2 cellular contexts compared by ENCODE assay signal in genomic region chr12:120849765-120850164, GRCh38.
TF ChIP-seq lines count a peak whose summit lies in the region.

No MANE protein-coding gene starts in this region.

TF ChIP-seq in HepG2, 621 proteins besides CTCF, POLR2A, EP300 and RAD21 (continued from another document):
- TF ChIP-seq ZNF710 (CRISPR knock-in tag; IDR thresholded peaks at IDR 0.05; ENCODE audit: borderline replicate concordance) (no peak), SMC3 (IDR thresholded peaks at IDR 0.05; ENCODE audit: low read length) (no peak), IKZF1 (IDR thresholded peaks at IDR 0.05) (no peak), ATF5 (CRISPR knock-in tag; IDR thresholded peaks at IDR 0.05; ENCODE audit: low read depth) (no peak), ATF1 (CRISPR knock-in tag; IDR thresholded peaks at IDR 0.05) (no peak), ZNF660 (CRISPR knock-in tag; IDR thresholded peaks at IDR 0.05; ENCODE audit: borderline replicate concordance, low read depth) (no peak), ZNF274 (CRISPR knock-in tag; IDR thresholded peaks at IDR 0.05) (no peak), NAIF1 (CRISPR knock-in tag; IDR thresholded peaks at IDR 0.05; ENCODE audit: borderline replicate concordance) (no peak)
- TF ChIP-seq, protein P1, sequence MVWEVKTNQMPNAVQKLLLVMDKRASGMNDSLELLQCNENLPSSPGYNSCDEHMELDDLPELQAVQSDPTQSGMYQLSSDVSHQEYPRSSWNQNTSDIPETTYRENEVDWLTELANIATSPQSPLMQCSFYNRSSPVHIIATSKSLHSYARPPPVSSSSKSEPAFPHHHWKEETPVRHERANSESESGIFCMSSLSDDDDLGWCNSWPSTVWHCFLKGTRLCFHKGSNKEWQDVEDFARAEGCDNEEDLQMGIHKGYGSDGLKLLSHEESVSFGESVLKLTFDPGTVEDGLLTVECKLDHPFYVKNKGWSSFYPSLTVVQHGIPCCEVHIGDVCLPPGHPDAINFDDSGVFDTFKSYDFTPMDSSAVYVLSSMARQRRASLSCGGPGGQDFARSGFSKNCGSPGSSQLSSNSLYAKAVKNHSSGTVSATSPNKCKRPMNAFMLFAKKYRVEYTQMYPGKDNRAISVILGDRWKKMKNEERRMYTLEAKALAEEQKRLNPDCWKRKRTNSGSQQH (CRISPR knock-in tag; IDR thresholded peaks at IDR 0.05; ENCODE audit: low read depth), result no peak
TF ChIP-seq in HepG2: peak in this region for 0.

TF ChIP-seq in WTC11, 78 proteins besides CTCF, POLR2A, EP300 and RAD21:
- TF ChIP-seq ARID4B (CRISPR knock-in tag; IDR thresholded peaks at IDR 0.05; ENCODE audit: borderline replicate concordance) (no peak), ZNF281 (CRISPR knock-in tag; IDR thresholded peaks at IDR 0.05) (no peak), ESRRA (CRISPR knock-in tag; IDR thresholded peaks at IDR 0.05; ENCODE audit: borderline replicate concordance) (no peak), ZNF532 (CRISPR knock-in tag; IDR thresholded peaks at IDR 0.05; ENCODE audit: borderline replicate concordance) (no peak), NFYB (CRISPR knock-in tag; conservative IDR thresholded peaks at IDR 0.05; ENCODE audit: low read depth) (no peak), ZNF396 (CRISPR knock-in tag; IDR thresholded peaks at IDR 0.05; ENCODE audit: borderline replicate concordance) (no peak), USF2 (CRISPR knock-in tag; IDR thresholded peaks at IDR 0.05) (no peak), OVOL2 (CRISPR knock-in tag; IDR thresholded peaks at IDR 0.05; ENCODE audit: borderline replicate concordance) (no peak), FOXP4 (CRISPR knock-in tag; IDR thresholded peaks at IDR 0.05) (no peak), ATF6 (CRISPR knock-in tag; IDR thresholded peaks at IDR 0.05) (no peak), ZBTB43 (CRISPR knock-in tag; IDR thresholded peaks at IDR 0.05) (no peak), ZNF121 (CRISPR knock-in tag; IDR thresholded peaks at IDR 0.05) (no peak)
- TF ChIP-seq, protein P2, sequence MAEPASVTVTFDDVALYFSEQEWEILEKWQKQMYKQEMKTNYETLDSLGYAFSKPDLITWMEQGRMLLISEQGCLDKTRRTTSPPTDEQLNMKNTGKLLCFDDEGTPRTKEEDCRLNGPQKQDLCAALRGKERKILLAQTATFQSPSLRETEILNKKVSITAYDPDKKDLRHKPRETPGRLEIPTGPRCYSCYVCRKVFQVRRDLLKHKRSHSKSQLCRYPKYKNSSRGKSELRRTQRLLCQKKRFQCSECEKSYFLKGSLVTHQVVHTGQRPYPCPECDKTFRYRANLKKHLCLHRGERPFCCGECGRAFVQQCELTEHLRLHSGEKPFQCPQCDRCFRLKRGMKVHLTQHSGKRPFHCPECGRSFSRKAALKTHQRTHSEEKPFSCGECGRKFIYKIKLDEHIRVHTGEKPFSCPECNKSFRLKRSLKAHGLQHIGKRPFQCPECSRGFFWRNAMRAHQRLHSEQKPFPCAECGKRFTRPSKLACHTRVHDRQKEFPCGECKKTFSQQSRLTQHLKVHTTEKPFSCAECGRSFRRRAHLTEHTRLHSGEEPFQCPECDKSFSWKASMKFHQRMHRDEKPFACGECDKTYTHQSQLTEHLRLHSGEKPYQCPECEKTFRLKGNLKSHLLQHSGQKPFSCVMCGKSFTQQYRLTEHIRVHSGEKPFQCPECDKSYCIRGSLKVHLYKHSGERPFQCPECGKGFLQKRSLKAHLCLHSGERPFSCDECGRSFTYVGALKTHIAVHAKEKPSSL (CRISPR knock-in tag; conservative IDR thresholded peaks at IDR 0.05), result no peak
